9 cellular contexts compared by ENCODE assay signal in genomic region chr11:113474362-113475159, GRCh38. TPM values are rescaled to one million over a fixed set of nuclear protein-coding genes. Genes with fewer than 3 reads are reported as not detected.
DNase-seq lines count a peak whose midpoint lies in the region; TF ChIP-seq lines count a peak whose summit lies in the region.
"Had no signal": no experiment of that assay in that cellular context is flagged by ENCODE, and none has a peak within 500 bp of the region (broad histone marks: within the 10 kb centered on the region; RNA-seq: fewer than 3 reads in every experiment).

No MANE protein-coding gene starts in this region.

- no peak for TF ChIP-seq POLR2A in transverse colon (IDR thresholded peaks at IDR 0.05)

- peak overlapping the region in 1 of 4 donors; percentile 37 for H3K4me3 ChIP-seq in transverse colon
- H3K4me3 ChIP-seq: BLaER1 treated with 17β-estradiol and CSF1 and Interleukin-3, amounts not matched to agents 10 nM and 100 nM had no signal

- H3K36me3 ChIP-seq in transverse colon, result no peaks in the 10 kb centered on the region
- H3K36me3 ChIP-seq: BLaER1 treated with 17β-estradiol and CSF1 and Interleukin-3, amounts not matched to agents 10 nM and 100 nM had no signal

- peak; percentile 56 for DNase-seq in NCI-H146 (lab: John Stamatoyannopoulos, UW)
- DNase-seq in NCI-H146 treated with DMSO at 0.1 percent for 48 hours (lab: John Stamatoyannopoulos, UW; ENCODE audit: unreplicated experiment), result no peak
- peak; percentile 40 for DNase-seq in NOMO-1 treated with DMSO at 0.1 percent for 48 hours (lab: John Stamatoyannopoulos, UW; ENCODE audit: unreplicated experiment)
- DNase-seq in activated T-helper 9 cell treated with anti-CD3 and anti-CD28 coated beads, Interleukin-2, amount 50 U/mL, for 16 hours (ENCODE audit: low read depth), result peak; percentile 3
- DNase-seq in foreskin melanocyte, result peak; percentile 57
- peak in 43 of 56 donors; percentile 2 to 73 (median 31) for DNase-seq in nucleus accumbens (lab: John Stamatoyannopoulos, UW)
- peak; percentile 75 for DNase-seq in transverse colon
- no peak for DNase-seq in DMS114 treated with DMSO at 0.1 percent for 48 hours (lab: John Stamatoyannopoulos, UW; ENCODE audit: unreplicated experiment)

- intact Hi-C loops in transverse colon (cut with DNase I; ENCODE audit: low total_unique reads), result no loop called here

- H3K27me3 ChIP-seq in transverse colon, result peaks cover 71% of the 10 kb centered on the region
- H3K27me3 ChIP-seq: BLaER1 treated with 17β-estradiol and CSF1 and Interleukin-3, amounts not matched to agents 10 nM and 100 nM had no signal

- in situ Hi-C loops in transverse colon (cut with MboI; ENCODE audit: low pct_ligation_motif_present in 1 of 4, low pct_unique_long_range_greater_than_20kb in 1 of 4, low sequenced_read_pairs in 3 of 4), result no loop called here

- no peaks in the 10 kb centered on the region for H3K9me3 ChIP-seq in transverse colon

- WGBS in transverse colon (ENCODE audit: low coverage in 1 of 2), 2 donors, result 4% methylated on average over 41 of the region's 70 CpGs; no CpG with 5 or more reads in 1 of the 2 donors

- no peak overlapping the region for H3K27ac ChIP-seq in transverse colon
- H3K27ac ChIP-seq: BLaER1 treated with 17β-estradiol and CSF1 and Interleukin-3, amounts not matched to agents 10 nM and 100 nM had no signal

- TF ChIP-seq CTCF in transverse colon (IDR thresholded peaks at IDR 0.05), result no peak

- no peak for TF ChIP-seq EP300 in transverse colon (IDR thresholded peaks at IDR 0.05; ENCODE audit: low read depth)

- peaks cover 0 to 11% (median 6%) of the 10 kb centered on the region in 4 donors for H3K4me1 ChIP-seq in transverse colon
- H3K4me1 ChIP-seq: BLaER1 treated with 17β-estradiol and CSF1 and Interleukin-3, amounts not matched to agents 10 nM and 100 nM had no signal

RNA-seq across cellular contexts. Expression of gene DRD2, which starts 0.6 kb away (rescaled TPM):
- under 1 TPM in 2 of 4 donors, not detected in 2; 0.16 to 0.40 TPM for total RNA-seq in transverse colon

Comparison
In these comparisons a context has a peak if more than half of its experiments do, and no peak if none do; other contexts are left out.
1. DNase-seq: peak in NCI-H146 (single experiment), NOMO-1 treated with DMSO at 0.1 percent for 48 hours (single experiment), activated T-helper 9 cell treated with anti-CD3 and anti-CD28 coated beads, Interleukin-2, amount 50 U/mL, for 16 hours (single experiment), foreskin melanocyte (single experiment), nucleus accumbens (43 of 56) and transverse colon (single experiment); none in NCI-H146 treated with DMSO at 0.1 percent for 48 hours (single experiment) and DMS114 treated with DMSO at 0.1 percent for 48 hours (single experiment).